Comparison of ENCODE assay signal across 28 cellular contexts in genomic region chr5:1698589-1699316, GRCh38.
"Had no signal": no experiment of that assay in that cellular context is flagged by ENCODE, and none has a peak within 500 bp of the region (broad histone marks: within the 10 kb centered on the region; RNA-seq: fewer than 3 reads in every experiment).

No MANE protein-coding gene starts in this region.

- H3K9me3 Mint-ChIP-seq: activated naive CD4-positive, alpha-beta T cell treated with anti-CD3 and anti-CD28 coated beads, Interleukin-2, amount 50 U/mL, for 72 hours; natural killer cell treated with Interleukin-12 subunit alpha and Interleukin-12 subunit beta and Interleukin-15 and Interleukin-18, amount 100 ng/mL, for 72 hours; stimulated activated memory B cell treated with anti-CD40 and anti-IgM and Interleukin-4, amounts not matched to agents 10 μg/mL and 1 μg/mL and 100 μg/mL, for 72 hours; T-helper 1 cell treated with Interleukin-12 subunit alpha and Interleukin-12 subunit beta and Interleukin-4 antibody, amounts not matched to agents 30 μg/mL and 1 μg/mL, for 36 hours had no signal

- H3K4me3 Mint-ChIP-seq: activated CD8-positive, alpha-beta memory T cell treated with anti-CD3 and anti-CD28 coated beads, Interleukin-2, amount 10 ng/mL, durations not matched to agents 7 days and 5 days; natural killer cell treated with Interleukin-12 subunit alpha and Interleukin-12 subunit beta and Interleukin-15 and Interleukin-18, amount 100 ng/mL, for 72 hours; stimulated activated memory B cell treated with anti-CD40 and anti-IgM and Interleukin-4, amounts not matched to agents 10 μg/mL and 1 μg/mL and 100 μg/mL, for 72 hours; T-helper 1 cell treated with Interleukin-12 subunit alpha and Interleukin-12 subunit beta and Interleukin-4 antibody, amounts not matched to agents 30 μg/mL and 1 μg/mL, for 36 hours had no signal

- H3K79me2 ChIP-seq: hepatocyte had no signal

- H3K27ac ChIP-seq: brain microvascular endothelial cell, gastroesophageal sphincter, hepatocyte, left ventricle myocardium inferior, right atrium auricular region, tibial nerve, WERI-Rb-1 had no signal

- H3K4me1 ChIP-seq: gastroesophageal sphincter, left ventricle myocardium inferior, right atrium auricular region, tibial nerve had no signal

- DNase-seq: activated CD4-positive, alpha-beta T cell treated with anti-CD3 and anti-CD28 coated beads for 1 hour; activated CD4-positive, alpha-beta T cell treated with anti-CD3 and anti-CD28 coated beads, Interleukin-2, amount 50 U/mL, for 48 hours; activated CD8-positive, alpha-beta memory T cell treated with anti-CD3 and anti-CD28 coated beads, Interleukin-2, amount 10 ng/mL, durations not matched to agents 7 days and 5 days; activated gamma-delta T cell treated with Interleukin-2 at 50 U/mL for 16 hours; brain microvascular endothelial cell; caudate nucleus; cortex of kidney; islet precursor cell; left ventricle myocardium inferior; mesendoderm; SK-N-SH; stimulated activated CD4-positive, alpha-beta T cell treated with anti-CD3 and anti-CD28 coated beads, Interleukin-4, amount 100 ng/mL, for 24 hours; SW 1271; T-helper 9 cell; WERI-Rb-1 had no signal

- H3K4me2 ChIP-seq: hepatocyte, SK-N-SH, smooth muscle cell had no signal

- H3K27me3 ChIP-seq: brain microvascular endothelial cell, hepatocyte, right atrium auricular region, tibial nerve had no signal

- H3K36me3 ChIP-seq: brain microvascular endothelial cell, gastroesophageal sphincter, left ventricle myocardium inferior, right atrium auricular region, tibial nerve, WERI-Rb-1 had no signal

- ATAC-seq: activated CD8-positive, alpha-beta memory T cell treated with anti-CD3 and anti-CD28 coated beads, Interleukin-2, amount 10 ng/mL, durations not matched to agents 7 days and 5 days; gastroesophageal sphincter; natural killer cell treated with Interleukin-12 subunit alpha and Interleukin-12 subunit beta and Interleukin-15 and Interleukin-18, amount 100 ng/mL, for 72 hours; stimulated activated memory B cell treated with anti-CD40 and anti-IgM and Interleukin-4, amounts not matched to agents 10 μg/mL and 1 μg/mL and 100 μg/mL, for 72 hours had no signal

- H3K9me2 ChIP-seq: SK-N-SH had no signal

- H3K9me3 ChIP-seq: gastroesophageal sphincter, left ventricle myocardium inferior, right atrium auricular region, SK-N-SH, tibial nerve had no signal

- H3K4me1 Mint-ChIP-seq: stimulated activated memory B cell treated with anti-CD40 and anti-IgM and Interleukin-4, amounts not matched to agents 10 μg/mL and 1 μg/mL and 100 μg/mL, for 72 hours had no signal

- FAIRE-seq: astrocyte, endothelial cell of umbilical vein, TTC549 had no signal

- H3K27ac Mint-ChIP-seq: activated CD8-positive, alpha-beta memory T cell treated with anti-CD3 and anti-CD28 coated beads, Interleukin-2, amount 10 ng/mL, durations not matched to agents 7 days and 5 days; activated naive CD4-positive, alpha-beta T cell treated with anti-CD3 and anti-CD28 coated beads, Interleukin-2, amount 50 U/mL, for 72 hours; natural killer cell treated with Interleukin-12 subunit alpha and Interleukin-12 subunit beta and Interleukin-15 and Interleukin-18, amount 100 ng/mL, for 72 hours; stimulated activated memory B cell treated with anti-CD40 and anti-IgM and Interleukin-4, amounts not matched to agents 10 μg/mL and 1 μg/mL and 100 μg/mL, for 72 hours; T-helper 1 cell treated with Interleukin-12 subunit alpha and Interleukin-12 subunit beta and Interleukin-4 antibody, amounts not matched to agents 30 μg/mL and 1 μg/mL, for 36 hours had no signal

- H2AFZ ChIP-seq: hepatocyte had no signal

- H3K4me3 ChIP-seq: gastroesophageal sphincter, hepatocyte, left ventricle myocardium inferior, lung, right atrium auricular region, smooth muscle cell, tibial nerve had no signal

- H3K9ac ChIP-seq: SK-N-SH had no signal
